In the genomic region with DNA sequence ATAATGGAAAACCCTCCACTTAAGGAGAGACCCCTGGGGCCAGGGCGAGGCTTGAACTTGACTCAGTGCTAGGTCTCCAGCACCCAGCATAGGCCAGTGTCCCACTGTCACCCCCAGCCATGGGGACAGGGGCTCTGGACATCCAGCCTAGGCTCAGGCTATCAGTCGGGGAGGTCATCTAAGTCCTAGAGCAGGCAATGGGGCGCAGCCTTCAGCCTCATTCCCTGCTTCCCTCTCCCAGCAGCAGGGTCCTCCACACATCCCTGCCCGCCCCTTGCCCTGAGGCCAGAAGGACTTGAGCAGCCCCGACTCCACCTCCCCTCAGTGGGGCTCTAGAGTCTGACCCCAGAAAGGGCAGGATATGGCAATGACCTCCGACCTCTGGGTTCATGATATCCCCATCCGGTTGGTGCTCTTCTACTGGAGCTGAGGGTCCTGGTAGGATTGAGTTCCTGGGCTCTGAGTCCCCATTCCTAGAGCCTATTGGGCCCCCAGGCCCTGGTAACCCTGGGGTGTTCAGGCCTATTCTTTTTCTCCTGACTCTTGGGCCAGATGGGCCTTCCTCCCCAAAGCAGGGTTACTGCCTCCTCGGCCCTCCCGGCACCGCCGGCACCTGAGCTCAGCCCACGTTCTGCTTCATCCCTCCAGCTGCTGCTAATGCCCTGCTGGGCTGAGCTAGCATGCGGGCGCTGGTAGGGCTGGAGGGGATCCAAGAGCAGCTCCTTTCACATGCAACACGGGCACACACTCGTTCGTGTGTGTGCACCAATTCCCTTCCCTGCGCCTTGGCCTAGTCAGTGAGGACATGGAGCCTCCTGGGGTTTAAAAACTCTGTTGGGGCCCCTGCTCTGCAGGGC, we compare ENCODE assay signal across 2 cellular contexts.
TF ChIP-seq lines count a peak whose summit lies in the region.

No MANE protein-coding gene starts in this region.

TF ChIP-seq in IMR-90, 13 proteins besides CTCF, POLR2A, EP300 and RAD21:
- TF ChIP-seq RCOR1 (IDR thresholded peaks at IDR 0.05; ENCODE audit: insufficient replicate concordance, low read length) (no peak), RFX5 (IDR thresholded peaks at IDR 0.05; ENCODE audit: low read depth, low read length) (no peak), FOS (IDR thresholded peaks at IDR 0.05; ENCODE audit: low read depth, low read length) (no peak), MAFK (IDR thresholded peaks at IDR 0.05; ENCODE audit: low read depth, low read length) (no peak), BHLHE40 (IDR thresholded peaks at IDR 0.05; ENCODE audit: low read depth, low read length) (no peak)
- TF ChIP-seq, protein P1, sequence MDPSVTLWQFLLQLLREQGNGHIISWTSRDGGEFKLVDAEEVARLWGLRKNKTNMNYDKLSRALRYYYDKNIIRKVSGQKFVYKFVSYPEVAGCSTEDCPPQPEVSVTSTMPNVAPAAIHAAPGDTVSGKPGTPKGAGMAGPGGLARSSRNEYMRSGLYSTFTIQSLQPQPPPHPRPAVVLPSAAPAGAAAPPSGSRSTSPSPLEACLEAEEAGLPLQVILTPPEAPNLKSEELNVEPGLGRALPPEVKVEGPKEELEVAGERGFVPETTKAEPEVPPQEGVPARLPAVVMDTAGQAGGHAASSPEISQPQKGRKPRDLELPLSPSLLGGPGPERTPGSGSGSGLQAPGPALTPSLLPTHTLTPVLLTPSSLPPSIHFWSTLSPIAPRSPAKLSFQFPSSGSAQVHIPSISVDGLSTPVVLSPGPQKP (IDR thresholded peaks at IDR 0.05; ENCODE audit: borderline replicate concordance, low read depth, low read length): no peak
- TF ChIP-seq, protein P2, sequence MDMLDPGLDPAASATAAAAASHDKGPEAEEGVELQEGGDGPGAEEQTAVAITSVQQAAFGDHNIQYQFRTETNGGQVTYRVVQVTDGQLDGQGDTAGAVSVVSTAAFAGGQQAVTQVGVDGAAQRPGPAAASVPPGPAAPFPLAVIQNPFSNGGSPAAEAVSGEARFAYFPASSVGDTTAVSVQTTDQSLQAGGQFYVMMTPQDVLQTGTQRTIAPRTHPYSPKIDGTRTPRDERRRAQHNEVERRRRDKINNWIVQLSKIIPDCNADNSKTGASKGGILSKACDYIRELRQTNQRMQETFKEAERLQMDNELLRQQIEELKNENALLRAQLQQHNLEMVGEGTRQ (IDR thresholded peaks at IDR 0.05; ENCODE audit: low read depth, low read length): no peak

TF ChIP-seq in SK-N-SH treated with all-trans-retinoic acid at 6 μM for 48 hours, 23 proteins besides CTCF, POLR2A, EP300 and RAD21:
- TF ChIP-seq, protein P3, sequence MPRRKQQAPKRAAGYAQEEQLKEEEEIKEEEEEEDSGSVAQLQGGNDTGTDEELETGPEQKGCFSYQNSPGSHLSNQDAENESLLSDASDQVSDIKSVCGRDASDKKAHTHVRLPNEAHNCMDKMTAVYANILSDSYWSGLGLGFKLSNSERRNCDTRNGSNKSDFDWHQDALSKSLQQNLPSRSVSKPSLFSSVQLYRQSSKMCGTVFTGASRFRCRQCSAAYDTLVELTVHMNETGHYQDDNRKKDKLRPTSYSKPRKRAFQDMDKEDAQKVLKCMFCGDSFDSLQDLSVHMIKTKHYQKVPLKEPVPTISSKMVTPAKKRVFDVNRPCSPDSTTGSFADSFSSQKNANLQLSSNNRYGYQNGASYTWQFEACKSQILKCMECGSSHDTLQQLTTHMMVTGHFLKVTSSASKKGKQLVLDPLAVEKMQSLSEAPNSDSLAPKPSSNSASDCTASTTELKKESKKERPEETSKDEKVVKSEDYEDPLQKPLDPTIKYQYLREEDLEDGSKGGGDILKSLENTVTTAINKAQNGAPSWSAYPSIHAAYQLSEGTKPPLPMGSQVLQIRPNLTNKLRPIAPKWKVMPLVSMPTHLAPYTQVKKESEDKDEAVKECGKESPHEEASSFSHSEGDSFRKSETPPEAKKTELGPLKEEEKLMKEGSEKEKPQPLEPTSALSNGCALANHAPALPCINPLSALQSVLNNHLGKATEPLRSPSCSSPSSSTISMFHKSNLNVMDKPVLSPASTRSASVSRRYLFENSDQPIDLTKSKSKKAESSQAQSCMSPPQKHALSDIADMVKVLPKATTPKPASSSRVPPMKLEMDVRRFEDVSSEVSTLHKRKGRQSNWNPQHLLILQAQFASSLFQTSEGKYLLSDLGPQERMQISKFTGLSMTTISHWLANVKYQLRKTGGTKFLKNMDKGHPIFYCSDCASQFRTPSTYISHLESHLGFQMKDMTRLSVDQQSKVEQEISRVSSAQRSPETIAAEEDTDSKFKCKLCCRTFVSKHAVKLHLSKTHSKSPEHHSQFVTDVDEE (CRISPR knock-in tag; IDR thresholded peaks at IDR 0.05): no peak
- TF ChIP-seq, protein P4, sequence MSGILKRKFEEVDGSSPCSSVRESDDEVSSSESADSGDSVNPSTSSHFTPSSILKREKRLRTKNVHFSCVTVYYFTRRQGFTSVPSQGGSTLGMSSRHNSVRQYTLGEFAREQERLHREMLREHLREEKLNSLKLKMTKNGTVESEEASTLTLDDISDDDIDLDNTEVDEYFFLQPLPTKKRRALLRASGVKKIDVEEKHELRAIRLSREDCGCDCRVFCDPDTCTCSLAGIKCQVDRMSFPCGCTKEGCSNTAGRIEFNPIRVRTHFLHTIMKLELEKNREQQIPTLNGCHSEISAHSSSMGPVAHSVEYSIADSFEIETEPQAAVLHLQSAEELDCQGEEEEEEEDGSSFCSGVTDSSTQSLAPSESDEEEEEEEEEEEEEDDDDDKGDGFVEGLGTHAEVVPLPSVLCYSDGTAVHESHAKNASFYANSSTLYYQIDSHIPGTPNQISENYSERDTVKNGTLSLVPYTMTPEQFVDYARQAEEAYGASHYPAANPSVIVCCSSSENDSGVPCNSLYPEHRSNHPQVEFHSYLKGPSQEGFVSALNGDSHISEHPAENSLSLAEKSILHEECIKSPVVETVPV (CRISPR knock-in tag; IDR thresholded peaks at IDR 0.05): no peak
- TF ChIP-seq GLIS3 (CRISPR knock-in tag; IDR thresholded peaks at IDR 0.05) (no peak), ISL1 (CRISPR knock-in tag; IDR thresholded peaks at IDR 0.05) (no peak), ZNF8 (CRISPR knock-in tag; IDR thresholded peaks at IDR 0.05) (no peak), ZC3H10 (CRISPR knock-in tag; IDR thresholded peaks at IDR 0.05) (no peak)
TF ChIP-seq in SK-N-SH treated with all-trans-retinoic acid at 6 μM for 48 hours: peak in this region for 0.
